Comparison of ENCODE assay signal across 27 cellular contexts in genomic region chr4:22454955-22455354, GRCh38.
A peak's percentile ranks its signal among the peaks of the same experiment; 100 is the strongest.
DNase-seq lines count a peak whose midpoint lies in the region; ATAC-seq and TF ChIP-seq lines count a peak whose summit lies in the region.
"Had no signal": no experiment of that assay in that cellular context is flagged by ENCODE, and none has a peak within 500 bp of the region (broad histone marks: within the 10 kb centered on the region; RNA-seq: fewer than 3 reads in every experiment).

No MANE protein-coding gene starts in this region.

- H3K4me3 Mint-ChIP-seq in natural killer cell treated with Interleukin-12 subunit alpha and Interleukin-12 subunit beta and Interleukin-15 and Interleukin-18, amount 100 ng/mL, for 72 hours: no peak overlapping the region
- H3K4me3 Mint-ChIP-seq: activated CD4-positive, alpha-beta T cell treated with anti-CD3 and anti-CD28 coated beads for 36 hours; activated CD8-positive, alpha-beta T cell treated with anti-CD3 and anti-CD28 coated beads, Interleukin-2, amount 10 ng/mL, durations not matched to agents 7 days and 5 days; CD8-positive, alpha-beta memory T cell had no signal

- no peak overlapping the region for H3K27ac Mint-ChIP-seq in natural killer cell treated with Interleukin-12 subunit alpha and Interleukin-12 subunit beta and Interleukin-15 and Interleukin-18, amount 100 ng/mL, for 72 hours
- H3K27ac Mint-ChIP-seq: activated CD4-positive, alpha-beta T cell treated with anti-CD3 and anti-CD28 coated beads for 36 hours; activated CD8-positive, alpha-beta T cell treated with anti-CD3 and anti-CD28 coated beads, Interleukin-2, amount 10 ng/mL, durations not matched to agents 7 days and 5 days; activated naive CD4-positive, alpha-beta T cell treated with anti-CD3 and anti-CD28 coated beads, Interleukin-2, amount 50 U/mL, for 72 hours; CD8-positive, alpha-beta memory T cell had no signal

- no peaks in the 10 kb centered on the region for H3K27me3 Mint-ChIP-seq in natural killer cell treated with Interleukin-12 subunit alpha and Interleukin-12 subunit beta and Interleukin-15 and Interleukin-18, amount 100 ng/mL, for 72 hours
- H3K27me3 Mint-ChIP-seq: activated CD4-positive, alpha-beta T cell treated with anti-CD3 and anti-CD28 coated beads for 36 hours; CD8-positive, alpha-beta memory T cell had no signal

- DNase-seq in cardiac muscle cell (ENCODE audit: low read depth in 1 of 2, low spot score in 1 of 2): peak in 1 of 2 donors; percentile 39
- no peak for DNase-seq in cardiac septum (ENCODE audit: low spot score)
- DNase-seq in fibroblast of the aortic adventitia (ENCODE audit: low read depth): peak; percentile 46
- no peak for DNase-seq in mucosa of descending colon
- no peak for DNase-seq in NCI-H2029 treated with DMSO at 0.1 percent for 48 hours (lab: John Stamatoyannopoulos, UW)
- DNase-seq in HuH-7.5 (ENCODE audit: low spot score): no peak
- DNase-seq in natural killer cell treated with Interleukin-12 subunit alpha and Interleukin-12 subunit beta and Interleukin-15 and Interleukin-18, amount 100 ng/mL, for 72 hours (ENCODE audit: low spot score): no peak
- DNase-seq: activated CD4-positive, alpha-beta T cell treated with anti-CD3 and anti-CD28 coated beads for 36 hours; activated CD8-positive, alpha-beta T cell treated with anti-CD3 and anti-CD28 coated beads, Interleukin-2, amount 10 ng/mL, durations not matched to agents 7 days and 5 days; BE2C; CD8-positive, alpha-beta memory T cell; DMS 273 treated with DMSO at 0.1 percent for 48 hours; GM23248; heart right ventricle; kidney glomerular epithelial cell; mesenchymal stem cell; NCI-H1105; NCI-H2029; NCI-H774; RPMI8226; stimulated activated CD4-positive, alpha-beta T cell treated with anti-CD3 and anti-CD28 coated beads, Interleukin-2, amount 100 ng/mL, for 24 hours; stomach; thyroid gland had no signal

- H3K4me1 Mint-ChIP-seq in natural killer cell treated with Interleukin-12 subunit alpha and Interleukin-12 subunit beta and Interleukin-15 and Interleukin-18, amount 100 ng/mL, for 72 hours (ENCODE audit: low read depth in 2 of 2): peaks cover 0 to 6% of the 10 kb centered on the region in 2 donors
- H3K4me1 Mint-ChIP-seq: CD8-positive, alpha-beta memory T cell had no signal

- ATAC-seq in mucosa of descending colon: peak; percentile 51
- no peak for ATAC-seq in HG02885 (IDR thresholded peaks at IDR 0.05; ENCODE audit: poor library complexity, unreplicated experiment)
- ATAC-seq in natural killer cell treated with Interleukin-12 subunit alpha and Interleukin-12 subunit beta and Interleukin-15 and Interleukin-18, amount 100 ng/mL, for 72 hours: no peak
- ATAC-seq: activated CD4-positive, alpha-beta T cell treated with anti-CD3 and anti-CD28 coated beads for 36 hours; activated CD8-positive, alpha-beta T cell treated with anti-CD3 and anti-CD28 coated beads, Interleukin-2, amount 10 ng/mL, durations not matched to agents 7 days and 5 days; activated naive CD4-positive, alpha-beta T cell treated with anti-CD3 and anti-CD28 coated beads, Interleukin-2, amount 50 U/mL, for 72 hours; K562 had no signal

- H3K9me3 ChIP-seq in cardiac muscle cell (ENCODE audit: low read depth) (no peaks in the 10 kb centered on the region), mucosa of descending colon (no peaks in the 10 kb centered on the region)
- H3K9me3 ChIP-seq: BE2C, heart right ventricle, stomach, thyroid gland had no signal

- intact Hi-C loops in cardiac septum (cut with DNase I) (no loop called here), mucosa of descending colon (cut with DNase I, micrococcal nuclease) (no loop called here)

- no peak for TF ChIP-seq CTCF in cardiac muscle cell (IDR thresholded peaks at IDR 0.05; ENCODE audit: low read depth, low read length)
- no peak for TF ChIP-seq CTCF in fibroblast of the aortic adventitia (IDR thresholded peaks at IDR 0.05; ENCODE audit: insufficient read depth, low read length)
- no peak for TF ChIP-seq CTCF in mucosa of descending colon (IDR thresholded peaks at IDR 0.05)

- no peaks in the 10 kb centered on the region for H3K36me3 Mint-ChIP-seq in natural killer cell treated with Interleukin-12 subunit alpha and Interleukin-12 subunit beta and Interleukin-15 and Interleukin-18, amount 100 ng/mL, for 72 hours

- peaks cover 7% of the 10 kb centered on the region for H3K4me1 ChIP-seq in cardiac muscle cell (ENCODE audit: low read depth)
- H3K4me1 ChIP-seq in mucosa of descending colon (ENCODE audit: low read depth): no peaks in the 10 kb centered on the region

- H3K27ac ChIP-seq in cardiac muscle cell: peak overlapping the region; percentile 10
- H3K27ac ChIP-seq: epithelial cell of prostate, GM23248, heart right ventricle, stomach, thyroid gland had no signal

- H3K27me3 ChIP-seq in cardiac muscle cell: no peaks in the 10 kb centered on the region
- H3K27me3 ChIP-seq: BE2C, heart right ventricle, stomach, thyroid gland had no signal

- H3K9me3 Mint-ChIP-seq in natural killer cell treated with Interleukin-12 subunit alpha and Interleukin-12 subunit beta and Interleukin-15 and Interleukin-18, amount 100 ng/mL, for 72 hours: no peaks in the 10 kb centered on the region
- H3K9me3 Mint-ChIP-seq: activated naive CD4-positive, alpha-beta T cell treated with anti-CD3 and anti-CD28 coated beads, Interleukin-2, amount 50 U/mL, for 72 hours had no signal

- H3K4me3 ChIP-seq in cardiac muscle cell: no peak overlapping the region
- H3K4me3 ChIP-seq in fibroblast of the aortic adventitia (ENCODE audit: low read depth, low read length): no peak overlapping the region
- H3K4me3 ChIP-seq in mucosa of descending colon: no peak overlapping the region
- H3K4me3 ChIP-seq: GM23248, heart right ventricle, K562, stomach, thyroid gland had no signal

- H3K36me3 ChIP-seq in cardiac muscle cell (peaks cover 2% of the 10 kb centered on the region), mucosa of descending colon (ENCODE audit: low read depth) (no peaks in the 10 kb centered on the region)
- H3K36me3 ChIP-seq: BE2C, stomach, thyroid gland had no signal
